In the genomic region with DNA sequence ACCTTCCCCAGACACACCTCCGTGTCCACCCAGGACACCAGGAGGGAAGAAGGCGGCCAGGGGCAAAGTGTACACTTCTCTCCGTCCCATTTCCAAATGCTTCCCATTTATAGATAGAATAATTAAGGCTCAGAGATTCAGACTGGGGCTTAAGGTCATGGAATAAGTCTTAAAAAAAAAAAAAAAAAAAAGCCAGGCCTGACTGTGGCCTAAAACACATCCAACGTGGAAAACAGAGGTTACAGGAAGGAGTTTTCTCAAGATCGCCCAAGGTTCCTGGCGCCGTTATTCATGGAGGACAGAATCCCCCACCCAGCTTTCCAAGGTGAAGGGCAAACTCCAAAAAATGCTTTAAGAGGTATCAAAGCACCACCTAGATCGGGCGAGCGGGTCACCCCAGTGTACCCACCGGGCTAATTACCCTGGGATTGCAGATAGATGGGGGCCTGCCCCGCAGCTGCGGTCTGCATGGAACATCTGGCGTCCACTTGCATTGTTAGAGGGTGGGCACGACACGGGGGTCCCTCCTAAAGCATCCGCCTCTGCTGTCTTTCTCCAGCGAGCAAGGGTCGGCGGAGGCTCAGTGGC, we compare ENCODE assay signal across 8 cellular contexts. TPM values are rescaled to one million over a fixed set of nuclear protein-coding genes. Genes with fewer than 3 reads are reported as not detected.
A peak's percentile ranks its signal among the peaks of the same experiment; 100 is the strongest.
DNase-seq lines count a peak whose midpoint lies in the region; ATAC-seq and TF ChIP-seq lines count a peak whose summit lies in the region.

No MANE protein-coding gene starts in this region.

- ATAC-seq in foreskin keratinocyte (no peak), GM21367 (IDR thresholded peaks at IDR 0.05; ENCODE audit: unreplicated experiment) (no peak), GM21786 (IDR thresholded peaks at IDR 0.05; ENCODE audit: unreplicated experiment) (no peak), HG02678 (IDR thresholded peaks at IDR 0.05; ENCODE audit: unreplicated experiment) (no peak)

- no peak overlapping the region for H4K5ac ChIP-seq in H9 (ENCODE audit: insufficient read length, low read depth, low read length)

- peak overlapping the region; percentile 26 to 74; a peak in 4 of 5 replicates for H3K4me3 Mint-ChIP-seq in H9
- H3K4me3 Mint-ChIP-seq in activated CD4-positive, alpha-beta memory T cell treated with anti-CD3 and anti-CD28 coated beads for 36 hours: peak overlapping the region; percentile 91

- no peaks in the 10 kb centered on the region; the same call in 1 of the 2 replicates for H3K79me2 ChIP-seq in H9 (ENCODE audit: insufficient read depth, low read length)

- H3K9me3 ChIP-seq in H9 (ENCODE audit: control insufficient read depth, low read depth, low read length): no peaks in the 10 kb centered on the region

- H3K9me3 Mint-ChIP-seq in H9: no peaks in the 10 kb centered on the region; a peak in 1 of 5 replicates
- H3K9me3 Mint-ChIP-seq in activated CD4-positive, alpha-beta memory T cell treated with anti-CD3 and anti-CD28 coated beads for 36 hours: no peaks in the 10 kb centered on the region

- no peak overlapping the region for H3K9ac ChIP-seq in H9 (ENCODE audit: extremely low read depth, insufficient read length, low read length)

- H2AK5ac ChIP-seq in H9 (ENCODE audit: insufficient read length, low read length): no peak overlapping the region

- H3K23me2 ChIP-seq in H9 (ENCODE audit: insufficient read length, low read depth, low read length, poor library complexity, severe bottlenecking): peaks cover 8% of the 10 kb centered on the region

- H3T11ph ChIP-seq in H9 (ENCODE audit: low read length): no peak overlapping the region

- H3K27ac ChIP-seq in H9 (ENCODE audit: insufficient read length, low read depth, low read length) (no peak overlapping the region), foreskin keratinocyte (peak overlapping the region; percentile 97), skin epidermis (peak overlapping the region; percentile 89 to 100 (median 99))

- no peak overlapping the region for H3K23ac ChIP-seq in H9 (ENCODE audit: insufficient read length, low read depth, low read length)

- H2BK20ac ChIP-seq in H9 (ENCODE audit: low read depth, low read length, poor library complexity, severe bottlenecking): no peak overlapping the region

- H3K4me1 ChIP-seq in H9 (ENCODE audit: insufficient read depth, low read length) (peaks cover 2% of the 10 kb centered on the region; the same call in 1 of the 2 replicates), foreskin keratinocyte (peaks cover 19% of the 10 kb centered on the region)

- no peaks in the 10 kb centered on the region for H3K36me3 Mint-ChIP-seq in H9 (ENCODE audit: insufficient read depth in 1 of 3, low read depth in 3 of 3)
- H3K36me3 Mint-ChIP-seq in activated CD4-positive, alpha-beta memory T cell treated with anti-CD3 and anti-CD28 coated beads for 36 hours: peaks cover 45% of the 10 kb centered on the region

- CTCF ChIA-PET in activated CD4-positive, alpha-beta memory T cell treated with anti-CD3 and anti-CD28 coated beads for 36 hours (lab: Charles Lee): interaction anchor here (0.6 to 4.3 kb wide), 4 partner anchors 10 to 683 kb away, joined by 4 to 25 read pairs (median 6); no protein-coding TSS in a partner anchor

- H3K56ac ChIP-seq in H9 (ENCODE audit: insufficient read length, low read depth, low read length): no peak overlapping the region

- no peak overlapping the region for H2BK12ac ChIP-seq in H9 (ENCODE audit: insufficient read length, low read depth, low read length)

- H4K20me1 ChIP-seq in H9 (ENCODE audit: control insufficient read depth, insufficient read depth, insufficient read length): no peaks in the 10 kb centered on the region

- WGBS in H9 (ENCODE audit: extremely low coverage, insufficient read length, low lambda C conversion rate): no CpG with 5 or more reads among the region's 20 CpGs

- H3K4me3 ChIP-seq in skin epidermis: peak overlapping the region; percentile 71 to 100 (median 94)

- H3K27ac Mint-ChIP-seq in H9: peak overlapping the region in 1 of 3 experiments; percentile 88; a peak in 2 of 7 replicates
- peak overlapping the region; percentile 97 for H3K27ac Mint-ChIP-seq in activated CD4-positive, alpha-beta memory T cell treated with anti-CD3 and anti-CD28 coated beads for 36 hours

- no peak overlapping the region for H3K4me2 ChIP-seq in H9 (ENCODE audit: insufficient read depth, insufficient read length, low read length)

- H2BK15ac ChIP-seq in H9 (ENCODE audit: low read depth, low read length): no peak overlapping the region

- peaks cover 20 to 41% of the 10 kb centered on the region in 2 experiments for H3K4me1 Mint-ChIP-seq in H9
- H3K4me1 Mint-ChIP-seq in activated CD4-positive, alpha-beta memory T cell treated with anti-CD3 and anti-CD28 coated beads for 36 hours (ENCODE audit: low read depth): peaks cover 41% of the 10 kb centered on the region

- H3K14ac ChIP-seq in H9 (ENCODE audit: insufficient read depth, low read length): no peak overlapping the region

- H3K27me3 ChIP-seq in H9 (ENCODE audit: insufficient read depth, low read length): no peaks in the 10 kb centered on the region
- H3K27me3 ChIP-seq in foreskin keratinocyte: no peaks in the 10 kb centered on the region

- H4K8ac ChIP-seq in H9 (replicated peaks; ENCODE audit: insufficient read length, low read depth, low read length): no peak overlapping the region

- intact Hi-C loops in activated CD4-positive, alpha-beta memory T cell treated with anti-CD3 and anti-CD28 coated beads for 36 hours (cut with micrococcal nuclease): loop anchor here (10.0 kb wide), 1 partner anchor 684 kb away; the partner anchor contains the start of gene TECR

- no peak overlapping the region for H2BK5ac ChIP-seq in H9 (ENCODE audit: insufficient read length, low read length)

- no peak overlapping the region for H3K18ac ChIP-seq in H9 (ENCODE audit: insufficient read length, low read depth, low read length)

- H3K27me3 Mint-ChIP-seq in H9 (ENCODE audit: low read depth): no peaks in the 10 kb centered on the region
- H3K27me3 Mint-ChIP-seq in activated CD4-positive, alpha-beta memory T cell treated with anti-CD3 and anti-CD28 coated beads for 36 hours: no peaks in the 10 kb centered on the region

- H3K4ac ChIP-seq in H9 (ENCODE audit: low read depth, low read length): no peak overlapping the region

- no peak overlapping the region for H4K91ac ChIP-seq in H9 (ENCODE audit: insufficient read length, low read depth, low read length)

- no peaks in the 10 kb centered on the region for H3K79me1 ChIP-seq in H9 (ENCODE audit: insufficient read depth, low read depth, low read length, poor library complexity, severe bottlenecking)

- H2BK120ac ChIP-seq in H9 (ENCODE audit: low read depth, low read length, poor library complexity, severe bottlenecking): no peak overlapping the region

- TF ChIP-seq CTCF in H9 (conservative IDR thresholded peaks at IDR 0.05) (no peak), foreskin keratinocyte (conservative IDR thresholded peaks at IDR 0.05) (no peak)

- DNase-seq in H9 (no peak), foreskin keratinocyte (no peak), NCI-H2029 treated with DMSO at 0.1 percent for 48 hours (lab: John Stamatoyannopoulos, UW) (no peak)
- DNase-seq in activated CD4-positive, alpha-beta memory T cell treated with anti-CD3 and anti-CD28 coated beads for 36 hours: no peak

- POLR2A ChIA-PET in activated CD4-positive, alpha-beta memory T cell treated with anti-CD3 and anti-CD28 coated beads for 36 hours (lab: Charles Lee): interaction anchor here (1.6 to 2.6 kb wide), 2 partner anchors 10 to 21 kb away, joined by 9 to 11 read pairs; no protein-coding TSS in a partner anchor

- H2AFZ ChIP-seq in H9 (ENCODE audit: low read length): no peak overlapping the region

RNA-seq across cellular contexts. Expression of gene NANOS3, which starts 36.1 kb away (rescaled TPM):
- total RNA-seq in H9 (2021): not detected in 2 replicates
- total RNA-seq in activated CD4-positive, alpha-beta memory T cell treated with anti-CD3 and anti-CD28 coated beads for 36 hours: 1 to 10 TPM; 1.1 to 2.7 TPM
- 0.56 and 1.2 TPM in 2 replicates for total RNA-seq in foreskin keratinocyte
- 0.64 and 1.3 TPM in 2 replicates for polyA plus RNA-seq in foreskin keratinocyte

RNA-seq across cellular contexts. Expression of gene ZSWIM4, which starts 45.6 kb away (rescaled TPM):
- total RNA-seq in H9 (2021): 50.7 and 53.1 TPM in 2 replicates
- total RNA-seq in activated CD4-positive, alpha-beta memory T cell treated with anti-CD3 and anti-CD28 coated beads for 36 hours: 10 to 100 TPM in 1 of 2 experiments, 1 to 10 TPM in 1; 9.2 to 10.2 TPM
- total RNA-seq in foreskin keratinocyte: 4.3 and 5.6 TPM in 2 replicates
- 2.1 and 3.1 TPM in 2 replicates for polyA plus RNA-seq in foreskin keratinocyte
